1 cellular context compared by ENCODE assay signal in genomic region chrY:19590235-19590634, GRCh38.
TF ChIP-seq lines count a peak whose summit lies in the region.

No MANE protein-coding gene starts in this region.

TF ChIP-seq in HepG2, 621 proteins besides CTCF, POLR2A, EP300 and RAD21 (continued from another document):
- no peak for TF ChIP-seq ZFP37 (CRISPR knock-in tag; IDR thresholded peaks at IDR 0.05; ENCODE audit: borderline replicate concordance)
- TF ChIP-seq ZNF766 (CRISPR knock-in tag; IDR thresholded peaks at IDR 0.05; ENCODE audit: borderline replicate concordance) = no peak
